9 cellular contexts compared by ENCODE assay signal in genomic region chr4:48015678-48016077, GRCh38. TPM values are rescaled to one million over a fixed set of nuclear protein-coding genes. Genes with fewer than 3 reads are reported as not detected.
A peak's percentile ranks its signal among the peaks of the same experiment; 100 is the strongest.
DNase-seq lines count a peak whose midpoint lies in the region; ATAC-seq and TF ChIP-seq lines count a peak whose summit lies in the region.
"Had no signal": no experiment of that assay in that cellular context is flagged by ENCODE, and none has a peak within 500 bp of the region (broad histone marks: within the 10 kb centered on the region; RNA-seq: fewer than 3 reads in every experiment).

No MANE protein-coding gene starts in this region.

- no peak for TF ChIP-seq CTCF in right lobe of liver (IDR thresholded peaks at IDR 0.05)
- TF ChIP-seq CTCF in type B pancreatic cell (conservative IDR thresholded peaks at IDR 0.05), result no peak

- H3K36me3 Mint-ChIP-seq in activated naive CD4-positive, alpha-beta T cell treated with anti-CD3 and anti-CD28 coated beads for 36 hours (ENCODE audit: low read depth), result peaks cover 2% of the 10 kb centered on the region
- H3K36me3 Mint-ChIP-seq in type B pancreatic cell, result peaks cover 11% of the 10 kb centered on the region

- H3K9me3 ChIP-seq in adipocyte (ENCODE audit: control insufficient read depth, low read length), result no peaks in the 10 kb centered on the region
- no peaks in the 10 kb centered on the region for H3K9me3 ChIP-seq in right lobe of liver
- H3K9me3 ChIP-seq: neutrophil had no signal

- peaks cover 5% of the 10 kb centered on the region for H3K27me3 Mint-ChIP-seq in activated naive CD4-positive, alpha-beta T cell treated with anti-CD3 and anti-CD28 coated beads for 36 hours (ENCODE audit: low read depth)
- H3K27me3 Mint-ChIP-seq in type B pancreatic cell, result peaks cover 12% of the 10 kb centered on the region

- intact Hi-C loops in activated naive CD4-positive, alpha-beta T cell treated with anti-CD3 and anti-CD28 coated beads for 36 hours (cut with micrococcal nuclease), result loop anchor here (1.0 to 5.0 kb wide), 9 partner anchors 11 to 553 kb away; partner anchors contain the start of genes COMMD8, CORIN, SLAIN2 and TEC
- intact Hi-C loops in right lobe of liver (cut with DNase I), result loop anchor here in 1 of 2 donors (10.0 kb wide), 1 partner anchor 69 kb away; no protein-coding TSS in a partner anchor

- WGBS in right lobe of liver (ENCODE audit: insufficient coverage, low coverage, low lambda C conversion rate, missing lambda C conversion rate), result 29% methylated on average over 5 of the region's 5 CpGs

- H3K9ac ChIP-seq in adipocyte (ENCODE audit: low read length), result no peak overlapping the region

- ATAC-seq in right lobe of liver (peak; percentile 25 to 54 (median 46)), HG03135 (IDR thresholded peaks at IDR 0.05; ENCODE audit: unreplicated experiment) (no peak)

- H3K27ac ChIP-seq in right lobe of liver, result peak overlapping the region; percentile 35 to 87 (median 87)
- H3K27ac ChIP-seq: neutrophil had no signal

- H3K27ac Mint-ChIP-seq in activated naive CD4-positive, alpha-beta T cell treated with anti-CD3 and anti-CD28 coated beads for 36 hours, result no peak overlapping the region
- peak overlapping the region; percentile 96 for H3K27ac Mint-ChIP-seq in type B pancreatic cell

- H3K4me3 Mint-ChIP-seq in activated naive CD4-positive, alpha-beta T cell treated with anti-CD3 and anti-CD28 coated beads for 36 hours, result peak overlapping the region; percentile 81
- peak overlapping the region; percentile 88 for H3K4me3 Mint-ChIP-seq in type B pancreatic cell

- H3K36me3 ChIP-seq in adipocyte (ENCODE audit: control insufficient read depth, insufficient read depth, low read length, severe bottlenecking), result no peaks in the 10 kb centered on the region
- H3K36me3 ChIP-seq in right lobe of liver, result peaks cover 0 to under 1% (median 0%) of the 10 kb centered on the region in 4 donors
- H3K36me3 ChIP-seq: neutrophil had no signal

- peak overlapping the region; percentile 84 for H3K4me3 ChIP-seq in adipocyte (ENCODE audit: low read length)
- H3K4me3 ChIP-seq in right lobe of liver, result peak overlapping the region; percentile 17 to 70 (median 64)

- TF ChIP-seq POLR2A in right lobe of liver (IDR thresholded peaks at IDR 0.05), result no peak

- CTCF ChIA-PET in activated naive CD4-positive, alpha-beta T cell treated with anti-CD3 and anti-CD28 coated beads for 36 hours (lab: Charles Lee), result interaction anchor here (1.1 to 6.0 kb wide), 4 partner anchors 12 to 70 kb away, joined by 3 to 48 read pairs (median 18); no protein-coding TSS in a partner anchor

- peaks cover 4% of the 10 kb centered on the region for H3K4me1 ChIP-seq in adipocyte (ENCODE audit: control insufficient read depth, insufficient read depth, low read length)
- peaks cover 0 to 9% (median 1%) of the 10 kb centered on the region in 4 donors for H3K4me1 ChIP-seq in right lobe of liver

- H3K4me1 Mint-ChIP-seq in activated naive CD4-positive, alpha-beta T cell treated with anti-CD3 and anti-CD28 coated beads for 36 hours (ENCODE audit: low read depth), result peaks cover 20% of the 10 kb centered on the region
- H3K4me1 Mint-ChIP-seq in type B pancreatic cell (ENCODE audit: unreplicated experiment), result peaks cover 5% of the 10 kb centered on the region

- no peaks in the 10 kb centered on the region for H3K9me3 Mint-ChIP-seq in activated naive CD4-positive, alpha-beta T cell treated with anti-CD3 and anti-CD28 coated beads for 36 hours
- H3K9me3 Mint-ChIP-seq in type B pancreatic cell, result peaks cover 10% of the 10 kb centered on the region

- DNase-seq in activated naive CD4-positive, alpha-beta T cell treated with anti-CD3 and anti-CD28 coated beads for 36 hours, result no peak
- no peak for DNase-seq in activated naive CD4-positive, alpha-beta T cell treated with Interleukin-2 at 50 U/mL for 16 hours
- DNase-seq in adipocyte (ENCODE audit: low read depth), result no peak
- DNase-seq in right lobe of liver, result peak; percentile 29 to 75 (median 68)
- no peak for DNase-seq in type B pancreatic cell (ENCODE audit: extremely low spot score, unreplicated experiment)
- no peak for DNase-seq in effector CD8-positive, alpha-beta T cell (lab: John Stamatoyannopoulos, UW)
- no peak for DNase-seq in NCI-H2029 (lab: John Stamatoyannopoulos, UW)

- no peaks in the 10 kb centered on the region for H3K27me3 ChIP-seq in adipocyte (replicated peaks; ENCODE audit: control insufficient read depth, insufficient read depth, low read length)
- H3K27me3 ChIP-seq in right lobe of liver, result no peaks in the 10 kb centered on the region

RNA-seq across cellular contexts. Expression of gene CNGA1, which starts 0.8 kb away (rescaled TPM):
- under 1 TPM; 0.26 to 0.94 TPM for total RNA-seq in activated naive CD4-positive, alpha-beta T cell treated with anti-CD3 and anti-CD28 coated beads for 36 hours
- total RNA-seq in right lobe of liver, result 10 to 100 TPM in 4 of 6 experiments, 1 to 10 TPM in 2; 8.1 to 14.9 (median 11.1) TPM
- total RNA-seq in type B pancreatic cell (ENCODE audit: low replicate concordance), result 1.0 and 5.3 TPM in 2 replicates

RNA-seq across cellular contexts. Expression of gene NIPAL1, which starts 0.9 kb away (rescaled TPM):
- 1 to 10 TPM; 1.0 to 2.0 TPM for total RNA-seq in activated naive CD4-positive, alpha-beta T cell treated with anti-CD3 and anti-CD28 coated beads for 36 hours
- total RNA-seq in right lobe of liver (10 to 100 TPM in 2 of 6 experiments, 1 to 10 TPM in 4; 4.8 to 11.9 (median 7.6) TPM), type B pancreatic cell (ENCODE audit: low replicate concordance) (13.9 and 44.6 TPM in 2 replicates)

Comparison
In these comparisons a context has a peak if more than half of its experiments do, and no peak if none do; other contexts are left out.
1. DNase-seq: peak in right lobe of liver (3 of 3); none in activated naive CD4-positive, alpha-beta T cell treated with anti-CD3 and anti-CD28 coated beads for 36 hours (single experiment), activated naive CD4-positive, alpha-beta T cell treated with Interleukin-2 at 50 U/mL for 16 hours (single experiment), adipocyte (single experiment), type B pancreatic cell (single experiment), effector CD8-positive, alpha-beta T cell (single experiment) and NCI-H2029 (single experiment).